In genomic region chr1:153668672-153669071, GRCh38 we compare ENCODE assay signal across 1 cellular context. TPM values are rescaled to one million over a fixed set of nuclear protein-coding genes. Genes with fewer than 3 reads are reported as not detected.
"Had no signal": no experiment of that assay in that cellular context is flagged by ENCODE, and none has a peak within 500 bp of the region (broad histone marks: within the 10 kb centered on the region; RNA-seq: fewer than 3 reads in every experiment).

No MANE protein-coding gene starts in this region.

RNA-seq across cellular contexts. Expression of gene S100A1, which starts 40.4 kb away (rescaled TPM):
- total RNA-seq: activated T-cell treated with anti-CD3 and anti-CD28 coated beads, Interleukin-2, amount 50 U/mL, for 4 hours had no signal
